ENCODE assay signal across 18 cellular contexts in the genomic region with DNA sequence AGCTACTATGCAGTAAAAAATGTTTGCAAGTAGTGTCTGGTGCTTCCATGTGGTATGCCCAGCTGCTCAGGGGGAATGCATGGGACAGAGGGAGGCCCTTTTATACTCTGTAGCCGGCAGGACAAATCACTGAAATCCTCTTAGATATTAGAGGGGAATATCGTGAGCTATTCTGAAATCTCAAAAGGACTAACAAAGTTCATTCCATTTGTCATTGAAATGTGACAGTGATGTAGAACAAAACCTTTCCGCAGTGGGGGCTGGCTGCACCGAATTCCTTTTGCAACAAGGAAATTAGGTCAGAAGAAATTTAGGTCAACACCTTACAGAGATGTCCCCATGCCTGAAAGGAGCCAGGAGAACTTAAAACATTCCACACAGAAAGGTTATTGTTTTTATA.
"Had no signal": no experiment of that assay in that cellular context is flagged by ENCODE, and none has a peak within 500 bp of the region (broad histone marks: within the 10 kb centered on the region; RNA-seq: fewer than 3 reads in every experiment).

No MANE protein-coding gene starts in this region.

- H3K4me1 ChIP-seq: colonic mucosa, foreskin keratinocyte, suprapubic skin, upper lobe of right lung had no signal

- H3K27me3 ChIP-seq: colonic mucosa, ovary, suprapubic skin, tibial artery, upper lobe of right lung had no signal

- H3K9me3 ChIP-seq: colonic mucosa, ovary, suprapubic skin, tibial artery, upper lobe of right lung had no signal

- H3K4me3 ChIP-seq: colonic mucosa, lung, ovary, suprapubic skin, tibial artery, upper lobe of right lung had no signal

- H3K36me3 ChIP-seq: colonic mucosa, ovary, suprapubic skin, tibial artery, upper lobe of right lung had no signal

- H3K27ac ChIP-seq: colonic mucosa, foreskin keratinocyte, ovary, suprapubic skin, tibial artery, upper lobe of right lung had no signal

- DNase-seq: colonic mucosa; dermis blood vessel endothelial cell; erythroblast; foreskin keratinocyte; left colon; left ventricle myocardium superior; mesenchymal stem cell; midbrain; naive thymus-derived CD8-positive, alpha-beta T cell; ovary; right cardiac atrium; stimulated activated CD4-positive, alpha-beta T cell treated with anti-CD3 and anti-CD28 coated beads, Interleukin-4, amount 100 ng/mL, for 1 hour; stimulated activated CD8-positive, alpha-beta memory T cell treated with anti-CD3 and anti-CD28 coated beads, Interleukin-4, amount 100 ng/mL, for 48 hours; stimulated activated naive CD8-positive, alpha-beta T cell treated with anti-CD3 and anti-CD28 coated beads, Interleukin-15, Interleukin-2, amounts not matched to agents 100 U/mL and 50 U/mL, for 24 hours; tibial artery; upper lobe of right lung had no signal
